22 cellular contexts compared by ENCODE assay signal in genomic region chr5:156093024-156093423, GRCh38.
"Had no signal": no experiment of that assay in that cellular context is flagged by ENCODE, and none has a peak within 500 bp of the region (broad histone marks: within the 10 kb centered on the region; RNA-seq: fewer than 3 reads in every experiment).

No MANE protein-coding gene starts in this region.

- H3K27ac Mint-ChIP-seq: effector memory CD8-positive, alpha-beta T cell; memory B cell; naive B cell; nephron; stimulated activated naive B cell treated with anti-CD40 and anti-IgM and Interleukin-4, amounts not matched to agents 10 μg/mL and 1 μg/mL and 100 μg/mL, for 72 hours; stimulated activated naive CD8-positive, alpha-beta T cell treated with anti-CD3 and anti-CD28 coated beads, Interleukin-15, amount 100 ng/mL, for 72 hours had no signal

- DNase-seq: cortex of kidney; effector memory CD8-positive, alpha-beta T cell; esophagus squamous epithelium; foreskin fibroblast; islet precursor cell; left ventricle myocardium inferior; lower lobe of right lung; naive B cell; sigmoid colon; stimulated activated CD4-positive, alpha-beta T cell treated with anti-CD3 and anti-CD28 coated beads, Interleukin-2, amount 100 ng/mL, for 24 hours; stimulated activated CD4-positive, alpha-beta T cell treated with anti-CD3 and anti-CD28 coated beads, Interleukin-4, amount 100 ng/mL, for 4 hours; stimulated activated naive B cell treated with anti-CD40 and anti-IgM and Interleukin-4, amounts not matched to agents 10 μg/mL and 1 μg/mL and 100 μg/mL, for 72 hours; stimulated activated naive CD8-positive, alpha-beta T cell treated with anti-CD3 and anti-CD28 coated beads, Interleukin-15, amount 100 ng/mL, for 72 hours; thyroid gland; upper lobe of left lung; uterus had no signal

- H3K4me3 Mint-ChIP-seq: central memory CD8-positive, alpha-beta T cell; effector memory CD8-positive, alpha-beta T cell; memory B cell; naive B cell; nephron; stimulated activated naive B cell treated with anti-CD40 and anti-IgM and Interleukin-4, amounts not matched to agents 10 μg/mL and 1 μg/mL and 100 μg/mL, for 72 hours; stimulated activated naive CD8-positive, alpha-beta T cell treated with anti-CD3 and anti-CD28 coated beads, Interleukin-15, amount 100 ng/mL, for 72 hours had no signal

- H3K4me3 ChIP-seq: esophagus squamous epithelium, left ventricle myocardium inferior, lower lobe of right lung, right atrium auricular region, sigmoid colon, skin epidermis, thyroid gland, upper lobe of left lung, uterus had no signal

- H3K4me1 ChIP-seq: esophagus squamous epithelium, lower lobe of right lung, parathyroid adenoma, right atrium auricular region, sigmoid colon, thyroid gland, upper lobe of left lung, uterus had no signal

- H3K27ac ChIP-seq: esophagus squamous epithelium, left ventricle myocardium inferior, lower lobe of right lung, parathyroid adenoma, right atrium auricular region, sigmoid colon, skin epidermis, thyroid gland, upper lobe of left lung, uterus had no signal

- H3K27me3 ChIP-seq: esophagus squamous epithelium, right atrium auricular region, sigmoid colon, thyroid gland, upper lobe of left lung, uterus had no signal

- H3K36me3 ChIP-seq: esophagus squamous epithelium, left ventricle myocardium inferior, lower lobe of right lung, right atrium auricular region, sigmoid colon, thyroid gland, upper lobe of left lung, uterus had no signal

- ATAC-seq: effector memory CD8-positive, alpha-beta T cell; lower lobe of right lung; stimulated activated naive B cell treated with anti-CD40 and anti-IgM and Interleukin-4, amounts not matched to agents 10 μg/mL and 1 μg/mL and 100 μg/mL, for 72 hours; stimulated activated naive CD8-positive, alpha-beta T cell treated with anti-CD3 and anti-CD28 coated beads, Interleukin-15, amount 100 ng/mL, for 72 hours had no signal

- H3K9me3 ChIP-seq: thyroid gland, uterus had no signal

- H3K27me3 Mint-ChIP-seq: memory B cell; naive B cell; stimulated activated naive B cell treated with anti-CD40 and anti-IgM and Interleukin-4, amounts not matched to agents 10 μg/mL and 1 μg/mL and 100 μg/mL, for 72 hours; stimulated activated naive CD8-positive, alpha-beta T cell treated with anti-CD3 and anti-CD28 coated beads, Interleukin-15, amount 100 ng/mL, for 72 hours had no signal

- H3K36me3 Mint-ChIP-seq: memory B cell; naive B cell; stimulated activated naive B cell treated with anti-CD40 and anti-IgM and Interleukin-4, amounts not matched to agents 10 μg/mL and 1 μg/mL and 100 μg/mL, for 72 hours had no signal

- H3K4me1 Mint-ChIP-seq: central memory CD8-positive, alpha-beta T cell; memory B cell; naive B cell; nephron; stimulated activated naive B cell treated with anti-CD40 and anti-IgM and Interleukin-4, amounts not matched to agents 10 μg/mL and 1 μg/mL and 100 μg/mL, for 72 hours; stimulated activated naive CD8-positive, alpha-beta T cell treated with anti-CD3 and anti-CD28 coated beads, Interleukin-15, amount 100 ng/mL, for 72 hours had no signal
